In the genomic region with DNA sequence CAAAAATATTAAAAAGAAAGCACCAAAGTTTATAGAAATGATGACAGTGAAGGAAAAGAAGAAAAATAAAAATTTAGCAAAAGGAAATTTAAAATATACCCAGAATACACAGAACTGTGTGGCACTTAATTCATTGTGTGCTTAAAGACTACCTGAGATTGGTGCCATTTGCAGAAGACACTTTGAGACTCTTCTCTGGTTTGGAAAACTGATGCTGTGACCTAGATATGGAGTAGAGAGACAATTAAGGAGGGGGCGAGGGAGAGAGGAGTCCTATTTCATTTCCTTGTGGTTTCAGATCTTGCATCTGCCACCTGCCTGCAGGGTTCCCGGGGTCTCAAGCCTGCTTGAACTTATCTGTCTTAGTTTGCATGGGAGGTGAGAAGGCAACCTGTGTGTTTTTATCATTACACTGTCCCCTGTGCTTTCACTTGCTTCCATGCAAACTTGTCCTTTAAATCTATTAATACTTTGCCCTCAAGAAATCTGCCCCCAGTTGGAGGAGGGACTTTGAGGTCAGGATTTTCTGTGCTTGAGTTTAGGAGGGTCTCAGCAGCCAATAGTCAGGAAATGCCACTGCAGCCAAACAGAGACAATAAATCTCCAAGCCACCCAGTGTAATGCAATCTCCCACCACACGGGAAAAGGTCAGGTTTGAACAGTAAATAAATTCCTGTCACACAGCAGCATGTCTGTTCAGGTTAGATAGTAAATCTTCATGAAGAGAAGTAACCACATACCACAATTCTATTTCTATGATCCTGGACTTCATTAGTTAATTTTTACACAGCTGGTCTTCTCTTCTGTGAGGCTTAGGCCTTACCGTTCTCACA, we compare ENCODE assay signal across 13 cellular contexts.
DNase-seq lines count a peak whose midpoint lies in the region; ATAC-seq, FAIRE-seq and TF ChIP-seq lines count a peak whose summit lies in the region.
"Had no signal": no experiment of that assay in that cellular context is flagged by ENCODE, and none has a peak within 500 bp of the region (broad histone marks: within the 10 kb centered on the region; RNA-seq: fewer than 3 reads in every experiment).

No MANE protein-coding gene starts in this region.

- H3K36me3 ChIP-seq in NT2/D1 (ENCODE audit: insufficient read depth, insufficient read length, low read length) (no peaks in the 10 kb centered on the region), testis (ENCODE audit: low read depth, missing control alignments) (no peaks in the 10 kb centered on the region)
- H3K36me3 ChIP-seq: ascending aorta, pancreas, Peyer's patch had no signal

- TF ChIP-seq CTCF in fibroblast of villous mesenchyme (IDR thresholded peaks at IDR 0.05; ENCODE audit: insufficient read depth, low read depth, low read length) (peak; percentile 36), testis (IDR thresholded peaks at IDR 0.05) (peak in 2 of 3 experiments; percentile 21 to 27)

- no peak overlapping the region for H3K9ac ChIP-seq in NT2/D1 (ENCODE audit: insufficient read length, low read depth)

- no peak for ATAC-seq in GM19397 (IDR thresholded peaks at IDR 0.05; ENCODE audit: unreplicated experiment)
- ATAC-seq: pancreas had no signal

- peak; percentile 2 for DNase-seq in NOMO-1 treated with DMSO at 0.1 percent for 48 hours (lab: John Stamatoyannopoulos, UW; ENCODE audit: unreplicated experiment)
- no peak for DNase-seq in NOMO-1 treated with dmso at 0.1 percent for 144 hours (lab: John Stamatoyannopoulos, UW; ENCODE audit: unreplicated experiment)
- DNase-seq in NT2/D1 (ENCODE audit: low read depth, low spot score): peak; percentile 11
- DNase-seq in fibroblast of villous mesenchyme (ENCODE audit: low read depth): no peak
- DNase-seq in testis: no peak
- no peak for DNase-seq in H54 (ENCODE audit: insufficient read length, low spot score)
- no peak for DNase-seq in cerebellar cortex (ENCODE audit: low spot score)
- DNase-seq: activated CD4-positive, alpha-beta T cell treated with anti-CD3 and anti-CD28 coated beads, Interleukin-2, amount 50 U/mL, for 48 hours; IMR-90; pancreas; Peyer's patch had no signal

- H3K27ac ChIP-seq in testis: no peak overlapping the region
- H3K27ac ChIP-seq: ascending aorta, pancreas, Peyer's patch had no signal

- intact Hi-C loops in testis (cut with DNase I; ENCODE audit: low total_unique reads): no loop called here

- no peaks in the 10 kb centered on the region for H3K27me3 ChIP-seq in NT2/D1 (ENCODE audit: insufficient read depth, insufficient read length)
- no peaks in the 10 kb centered on the region for H3K27me3 ChIP-seq in testis
- H3K27me3 ChIP-seq: ascending aorta, pancreas, Peyer's patch had no signal

- H3K4me1 ChIP-seq in NT2/D1 (ENCODE audit: insufficient read depth, insufficient read length) (no peaks in the 10 kb centered on the region), testis (no peaks in the 10 kb centered on the region)
- H3K4me1 ChIP-seq: ascending aorta, pancreas, Peyer's patch had no signal

- H3K4me3 ChIP-seq in NT2/D1 (ENCODE audit: insufficient read length, low read depth) (no peak overlapping the region), fibroblast of villous mesenchyme (ENCODE audit: low read depth, low read length) (no peak overlapping the region), testis (no peak overlapping the region)
- H3K4me3 ChIP-seq: ascending aorta, pancreas, Peyer's patch had no signal

- no peak for FAIRE-seq in H54 (lab: Jason Lieb, UNC)
- FAIRE-seq: pancreas had no signal

- TF ChIP-seq POLR2A in testis (IDR thresholded peaks at IDR 0.05): no peak
- no peak for TF ChIP-seq POLR2A in H54 (IDR thresholded peaks at IDR 0.05; ENCODE audit: low read depth, low read length)

- H3K9me3 ChIP-seq in NT2/D1 (ENCODE audit: insufficient read depth, low read length): no peaks in the 10 kb centered on the region
- H3K9me3 ChIP-seq in testis: no peaks in the 10 kb centered on the region
- H3K9me3 ChIP-seq: ascending aorta, pancreas, Peyer's patch had no signal

- 65 to 70% methylated on average over 4 of the region's 4 CpGs for WGBS in testis, 2 donors

Comparison
In these comparisons a context has a peak if more than half of its experiments do, and no peak if none do; other contexts are left out.
1. DNase-seq: peak in NOMO-1 treated with DMSO at 0.1 percent for 48 hours (single experiment) and NT2/D1 (single experiment); none in NOMO-1 treated with dmso at 0.1 percent for 144 hours (single experiment), fibroblast of villous mesenchyme (single experiment), testis (single experiment), H54 (single experiment) and cerebellar cortex (single experiment).